In the genomic region with DNA sequence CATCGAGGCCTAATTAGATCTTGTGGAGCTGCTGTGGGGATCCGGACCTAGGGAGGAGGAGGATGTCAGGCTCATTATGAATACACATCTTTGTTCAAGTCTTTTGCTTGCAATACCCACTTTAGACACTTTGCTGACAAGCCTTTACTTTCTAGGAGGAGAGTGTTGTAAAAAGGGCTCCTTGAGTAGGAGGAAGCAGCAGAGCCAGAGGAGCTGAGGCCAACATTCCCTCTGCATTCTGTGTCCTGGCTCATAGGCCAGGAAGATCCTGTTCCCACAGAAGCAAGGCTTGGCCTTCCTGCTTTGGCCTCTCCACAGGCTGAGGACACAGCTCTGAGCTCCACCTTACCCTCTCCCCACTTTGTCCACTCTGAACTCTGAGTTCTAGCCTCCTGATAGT, we compare ENCODE assay signal across 15 cellular contexts.
A peak's percentile ranks its signal among the peaks of the same experiment; 100 is the strongest.
DNase-seq lines count a peak whose midpoint lies in the region; ATAC-seq and TF ChIP-seq lines count a peak whose summit lies in the region.
"Had no signal": no experiment of that assay in that cellular context is flagged by ENCODE, and none has a peak within 500 bp of the region (broad histone marks: within the 10 kb centered on the region; RNA-seq: fewer than 3 reads in every experiment).

No MANE protein-coding gene starts in this region.

- no peak for TF ChIP-seq CTCF in fibroblast of the aortic adventitia (IDR thresholded peaks at IDR 0.05; ENCODE audit: insufficient read depth, low read length)
- no peak for TF ChIP-seq CTCF in mucosa of descending colon (IDR thresholded peaks at IDR 0.05)

- H3K9me3 ChIP-seq in mucosa of descending colon = no peaks in the 10 kb centered on the region

- peak overlapping the region; percentile 54 for H3K27ac ChIP-seq in temporal lobe (ENCODE audit: low read depth, low read length)

- H3K4me3 ChIP-seq in fibroblast of the aortic adventitia (ENCODE audit: low read depth, low read length) = no peak overlapping the region
- no peak overlapping the region for H3K4me3 ChIP-seq in mucosa of descending colon

- peaks cover 5% of the 10 kb centered on the region for H3K4me1 ChIP-seq in mucosa of descending colon (ENCODE audit: low read depth)

- intact Hi-C loops in mucosa of descending colon (cut with DNase I, micrococcal nuclease) = no loop called here

- peak; percentile 15 for DNase-seq in OCI-M1 (lab: John Stamatoyannopoulos, UW)
- DNase-seq in fibroblast of the aortic adventitia (ENCODE audit: low read depth) = peak; percentile 70
- peak in 1 of 3 donors; percentile 28 for DNase-seq in mucosa of descending colon
- no peak for DNase-seq in stimulated activated naive CD4-positive, alpha-beta T cell treated with Interleukin-2 at 50 U/mL for 16 hours (lab: John Stamatoyannopoulos, UW)
- no peak for DNase-seq in NCI-H187 treated with DMSO at 0.1 percent for 48 hours (lab: John Stamatoyannopoulos, UW)
- DNase-seq in activated naive CD4-positive, alpha-beta T cell treated with anti-CD3 and anti-CD28 coated beads, Interleukin-2, amount 50 U/mL, for 72 hours (ENCODE audit: low spot score in 2 of 2) = no peak
- no peak for DNase-seq in NCI-H2107 treated with DMSO at 0.1 percent for 48 hours (lab: John Stamatoyannopoulos, UW; ENCODE audit: unreplicated experiment)
- DNase-seq: activated CD4-positive, alpha-beta memory T cell treated with anti-CD3 and anti-CD28 coated beads for 36 hours; activated gamma-delta T cell treated with Interleukin-2 at 50 U/mL for 16 hours; CD4-positive, CD25-positive, alpha-beta regulatory T cell; cerebellar nuclear complex; stimulated activated CD4-positive, alpha-beta T cell treated with anti-CD3 and anti-CD28 coated beads, Interleukin-4, amount 100 ng/mL, for 4 hours; stimulated activated naive CD8-positive, alpha-beta T cell treated with anti-CD3 and anti-CD28 coated beads, Interleukin-15, amount 100 ng/mL, for 72 hours; T-helper 1 cell had no signal

- H3K36me3 Mint-ChIP-seq in activated naive CD4-positive, alpha-beta T cell treated with anti-CD3 and anti-CD28 coated beads, Interleukin-2, amount 50 U/mL, for 72 hours = no peaks in the 10 kb centered on the region
- H3K36me3 Mint-ChIP-seq: activated CD4-positive, alpha-beta memory T cell treated with anti-CD3 and anti-CD28 coated beads for 36 hours; CD4-positive, CD25-positive, alpha-beta regulatory T cell had no signal

- H3K9me3 Mint-ChIP-seq in activated naive CD4-positive, alpha-beta T cell treated with anti-CD3 and anti-CD28 coated beads, Interleukin-2, amount 50 U/mL, for 72 hours = no peaks in the 10 kb centered on the region
- H3K9me3 Mint-ChIP-seq: activated CD4-positive, alpha-beta memory T cell treated with anti-CD3 and anti-CD28 coated beads for 36 hours; stimulated activated naive CD8-positive, alpha-beta T cell treated with anti-CD3 and anti-CD28 coated beads, Interleukin-15, amount 100 ng/mL, for 72 hours had no signal

- ATAC-seq in mucosa of descending colon = peak; percentile 84
- no peak for ATAC-seq in activated naive CD4-positive, alpha-beta T cell treated with anti-CD3 and anti-CD28 coated beads, Interleukin-2, amount 50 U/mL, for 72 hours
- ATAC-seq: stimulated activated naive CD8-positive, alpha-beta T cell treated with anti-CD3 and anti-CD28 coated beads, Interleukin-15, amount 100 ng/mL, for 72 hours had no signal

- H3K36me3 ChIP-seq in mucosa of descending colon (ENCODE audit: low read depth) = no peaks in the 10 kb centered on the region

- no peak overlapping the region for H3K27ac Mint-ChIP-seq in activated naive CD4-positive, alpha-beta T cell treated with anti-CD3 and anti-CD28 coated beads, Interleukin-2, amount 50 U/mL, for 72 hours
- H3K27ac Mint-ChIP-seq: activated CD4-positive, alpha-beta memory T cell treated with anti-CD3 and anti-CD28 coated beads for 36 hours; CD4-positive, CD25-positive, alpha-beta regulatory T cell; stimulated activated naive CD8-positive, alpha-beta T cell treated with anti-CD3 and anti-CD28 coated beads, Interleukin-15, amount 100 ng/mL, for 72 hours had no signal

Comparison
In these comparisons a context has a peak if more than half of its experiments do, and no peak if none do; other contexts are left out.
1. DNase-seq: peak in OCI-M1 (single experiment) and fibroblast of the aortic adventitia (single experiment); none in stimulated activated naive CD4-positive, alpha-beta T cell treated with Interleukin-2 at 50 U/mL for 16 hours (single experiment), NCI-H187 treated with DMSO at 0.1 percent for 48 hours (single experiment), activated naive CD4-positive, alpha-beta T cell treated with anti-CD3 and anti-CD28 coated beads, Interleukin-2, amount 50 U/mL, for 72 hours (0 of 2) and NCI-H2107 treated with DMSO at 0.1 percent for 48 hours (single experiment).